Comparison of ENCODE assay signal across 11 cellular contexts in the genomic region with DNA sequence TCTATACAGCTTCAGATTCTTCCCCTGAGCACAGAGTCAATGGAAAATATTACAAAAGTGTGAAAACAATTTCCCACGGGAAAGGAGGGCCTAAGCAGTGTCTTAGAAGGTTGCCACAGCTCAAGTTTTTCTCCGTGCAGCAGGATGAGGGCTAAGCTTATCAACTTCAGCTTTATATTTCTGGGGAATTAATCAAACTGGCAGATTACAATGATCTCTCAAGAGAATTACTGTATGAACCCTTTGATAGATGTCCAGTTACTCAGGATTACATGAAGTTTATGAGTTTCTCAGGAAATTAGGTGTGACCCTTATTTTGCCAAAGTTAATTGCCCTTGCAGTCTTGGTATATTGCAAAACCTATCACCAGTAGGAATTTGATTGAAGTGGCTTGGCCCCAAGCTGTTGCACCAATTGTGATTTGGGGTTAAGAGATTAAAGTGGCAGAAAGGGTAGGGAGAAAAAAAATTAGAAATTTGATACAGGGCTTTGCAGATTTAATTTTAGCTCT.
DNase-seq lines count a peak whose midpoint lies in the region; ATAC-seq, FAIRE-seq and TF ChIP-seq lines count a peak whose summit lies in the region.
"Had no signal": no experiment of that assay in that cellular context is flagged by ENCODE, and none has a peak within 500 bp of the region (broad histone marks: within the 10 kb centered on the region; RNA-seq: fewer than 3 reads in every experiment).

No MANE protein-coding gene starts in this region.

- no peak overlapping the region for H3K4me3 ChIP-seq in retinal pigment epithelial cell (ENCODE audit: low read length)

- FAIRE-seq in G401.6 (lab: Jason Lieb, UNC), result peak; percentile 99

- ATAC-seq in HG02642 (IDR thresholded peaks at IDR 0.05; ENCODE audit: poor library complexity, unreplicated experiment), result no peak
- ATAC-seq in T-helper 17 cell, result no peak
- ATAC-seq: CD8-positive, alpha-beta T cell had no signal

- no peaks in the 10 kb centered on the region for H3K36me3 Mint-ChIP-seq in brain
- H3K36me3 Mint-ChIP-seq in T-helper 17 cell (ENCODE audit: low read depth), result no peaks in the 10 kb centered on the region
- H3K36me3 Mint-ChIP-seq: CD8-positive, alpha-beta T cell had no signal

- H3K9me3 ChIP-seq in T-helper 17 cell (ENCODE audit: control insufficient read depth, low read length, poor library complexity, severe bottlenecking), result no peaks in the 10 kb centered on the region

- no peaks in the 10 kb centered on the region for H3K9me3 Mint-ChIP-seq in brain
- H3K9me3 Mint-ChIP-seq: CD8-positive, alpha-beta T cell had no signal

- no peak overlapping the region for H3K4me3 Mint-ChIP-seq in brain
- H3K4me3 Mint-ChIP-seq in T-helper 17 cell, result no peak overlapping the region
- H3K4me3 Mint-ChIP-seq: CD8-positive, alpha-beta T cell had no signal

- TF ChIP-seq CTCF in brain (conservative IDR thresholded peaks at IDR 0.05), result no peak
- no peak for TF ChIP-seq CTCF in retinal pigment epithelial cell (conservative IDR thresholded peaks at IDR 0.05; ENCODE audit: low read depth, low read length)

- H3K4me1 Mint-ChIP-seq in brain (peaks cover 65% of the 10 kb centered on the region), T-helper 17 cell (peaks cover 3% of the 10 kb centered on the region)

- DNase-seq in NCI-H460 (ENCODE audit: extremely low read depth, low read depth), result peak; percentile 65
- peak; percentile 89 for DNase-seq in retinal pigment epithelial cell (ENCODE audit: low read depth)
- DNase-seq in T-helper 17 cell, result no peak
- no peak for DNase-seq in COLO829 (ENCODE audit: low spot score)
- DNase-seq: CD8-positive, alpha-beta T cell; EL; NCI-H2029; NCI-H510A had no signal

- H3K27ac Mint-ChIP-seq in brain (peak overlapping the region in 3 of 5 experiments; percentile 9 to 53 (median 44)), T-helper 17 cell (no peak overlapping the region)
- H3K27ac Mint-ChIP-seq: CD8-positive, alpha-beta T cell had no signal

- H3K27me3 Mint-ChIP-seq in brain (peaks cover 19% of the 10 kb centered on the region), T-helper 17 cell (peaks cover 14% of the 10 kb centered on the region)

Comparison
In these comparisons a context has a peak if more than half of its experiments do, and no peak if none do; other contexts are left out.
1. DNase-seq: peak in NCI-H460 (single experiment) and retinal pigment epithelial cell (single experiment); none in T-helper 17 cell (0 of 3) and COLO829 (single experiment).